8 cellular contexts compared by ENCODE assay signal in genomic region chr1:174999216-174999925, GRCh38. TPM values are rescaled to one million over a fixed set of nuclear protein-coding genes. Genes with fewer than 3 reads are reported as not detected.
DNase-seq lines count a peak whose midpoint lies in the region; ATAC-seq and TF ChIP-seq lines count a peak whose summit lies in the region.

No MANE protein-coding gene starts in this region.

- H3K4me1 ChIP-seq in suprapubic skin, result peaks cover 32% of the 10 kb centered on the region

- H3K9me3 ChIP-seq in suprapubic skin, result no peaks in the 10 kb centered on the region

- WGBS in suprapubic skin, result under 1% methylated on average over 45 of the region's 58 CpGs

- peak; percentile 98 for TF ChIP-seq POLR2A in NB4 (IDR thresholded peaks at IDR 0.05; ENCODE audit: extremely low read depth, insufficient read length)
- peak; percentile 80 to 95 for TF ChIP-seq POLR2A in suprapubic skin (IDR thresholded peaks at IDR 0.05)

- H3K27ac ChIP-seq in suprapubic skin, result peak overlapping the region; percentile 95

- ATAC-seq in HG02571 (IDR thresholded peaks at IDR 0.05; ENCODE audit: unreplicated experiment), result peak; percentile 82

- no peaks in the 10 kb centered on the region for H3K27me3 ChIP-seq in suprapubic skin

- TF ChIP-seq CTCF in NB4 (IDR thresholded peaks at IDR 0.05; ENCODE audit: low read depth, low read length), result no peak
- TF ChIP-seq CTCF in suprapubic skin (IDR thresholded peaks at IDR 0.05), result no peak

- H3K36me3 ChIP-seq in suprapubic skin, result no peaks in the 10 kb centered on the region

- TF ChIP-seq EP300 in suprapubic skin (IDR thresholded peaks at IDR 0.05), result no peak

- peak; percentile 98 for DNase-seq in NB4 (ENCODE audit: low read depth)
- DNase-seq in SK-MEL-5 (ENCODE audit: low read depth, low spot score), result peak; percentile 99
- DNase-seq in activated naive CD4-positive, alpha-beta T cell treated with anti-CD3 and anti-CD28 coated beads, Interleukin-2, amount 10 ng/mL, durations not matched to agents 7 days and 5 days, result peak; percentile 97
- DNase-seq in glomerular endothelial cell (ENCODE audit: extremely low read depth, low read depth, low spot score), result peak; percentile 97
- DNase-seq in nucleus accumbens (lab: John Stamatoyannopoulos, UW), result peak; percentile 94 to 100 (median 99)
- peak; percentile 98 to 99 for DNase-seq in suprapubic skin (ENCODE audit: low spot score in 2 of 2)

- H3K27me3 Mint-ChIP-seq in activated naive CD4-positive, alpha-beta T cell treated with anti-CD3 and anti-CD28 coated beads, Interleukin-2, amount 10 ng/mL, durations not matched to agents 7 days and 5 days, result no peaks in the 10 kb centered on the region

- peaks cover 48% of the 10 kb centered on the region for H3K4me1 Mint-ChIP-seq in activated naive CD4-positive, alpha-beta T cell treated with anti-CD3 and anti-CD28 coated beads, Interleukin-2, amount 10 ng/mL, durations not matched to agents 7 days and 5 days

- peaks cover 23% of the 10 kb centered on the region for H3K36me3 Mint-ChIP-seq in activated naive CD4-positive, alpha-beta T cell treated with anti-CD3 and anti-CD28 coated beads, Interleukin-2, amount 10 ng/mL, durations not matched to agents 7 days and 5 days

- H3K27ac Mint-ChIP-seq in activated naive CD4-positive, alpha-beta T cell treated with anti-CD3 and anti-CD28 coated beads, Interleukin-2, amount 10 ng/mL, durations not matched to agents 7 days and 5 days, result no peak overlapping the region

- in situ Hi-C loops in SK-MEL-5 (cut with HindIII; ENCODE audit: low pct_unique_long_range_greater_than_20kb, low sequenced_read_pairs), result no loop called here

- no peaks in the 10 kb centered on the region for H3K9me3 Mint-ChIP-seq in activated naive CD4-positive, alpha-beta T cell treated with anti-CD3 and anti-CD28 coated beads, Interleukin-2, amount 10 ng/mL, durations not matched to agents 7 days and 5 days

- H3K4me3 Mint-ChIP-seq in activated naive CD4-positive, alpha-beta T cell treated with anti-CD3 and anti-CD28 coated beads, Interleukin-2, amount 10 ng/mL, durations not matched to agents 7 days and 5 days, result no peak overlapping the region

- CTCF ChIA-PET in activated naive CD4-positive, alpha-beta T cell treated with anti-CD3 and anti-CD28 coated beads, Interleukin-2, amount 10 ng/mL, durations not matched to agents 7 days and 5 days (lab: Charles Lee), result interaction anchor here (0.7 to 4.6 kb wide), 15 partner anchors 10 to 254 kb away, joined by 3 to 17 read pairs (median 5); partner anchors contain the start of gene MRPS14

- H3K4me3 ChIP-seq in GM08714 (ENCODE audit: low read length), result peak overlapping the region; percentile 94
- peak overlapping the region; percentile 85 for H3K4me3 ChIP-seq in NB4 (ENCODE audit: low read depth, low read length)
- H3K4me3 ChIP-seq in suprapubic skin, result peak overlapping the region; percentile 76

RNA-seq across cellular contexts. Expression of gene CACYBP, which starts 0.4 kb away (rescaled TPM):
- total RNA-seq in SK-MEL-5 (2014; rRNA removed; shearing (Covaris generic)), result 446 and 485 TPM in 2 replicates
- polyA plus RNA-seq in SK-MEL-5 (2015; cell fraction: cytosol; rRNA removed), result 139 and 161 TPM in 2 replicates
- polyA plus RNA-seq in SK-MEL-5 (2015; cell fraction: nucleus; rRNA removed), result 39.6 and 106 TPM in 2 replicates
- total RNA-seq in glomerular endothelial cell, result 76.7 and 82.1 TPM in 2 replicates
- 10 to 100 TPM; 41.8 to 66.7 (median 64.5) TPM for total RNA-seq in suprapubic skin

RNA-seq across cellular contexts. Expression of gene MRPS14, which starts 23.9 kb away (rescaled TPM):
- total RNA-seq in SK-MEL-5 (2014; rRNA removed; shearing (Covaris generic)), result 34.2 and 37.4 TPM in 2 replicates
- 15.8 and 18.8 TPM in 2 replicates for polyA plus RNA-seq in SK-MEL-5 (2015; cell fraction: cytosol; rRNA removed)
- polyA plus RNA-seq in SK-MEL-5 (2015; cell fraction: nucleus; rRNA removed), result 28.1 and 35.7 TPM in 2 replicates
- total RNA-seq in glomerular endothelial cell, result 14.9 and 15.1 TPM in 2 replicates
- total RNA-seq in suprapubic skin, result 10 to 100 TPM; 12.7 to 22.9 (median 17.9) TPM

Comparison
In these comparisons a context has a peak if more than half of its experiments do, and no peak if none do; other contexts are left out.
1. Peak in every context shown above with its lines: DNase-seq, ATAC-seq, H3K4me3 ChIP-seq and H3K27ac ChIP-seq.